ENCODE assay signal across 14 cellular contexts in genomic region chr4:144338148-144338547, GRCh38.
A peak's percentile ranks its signal among the peaks of the same experiment; 100 is the strongest.
DNase-seq lines count a peak whose midpoint lies in the region; ATAC-seq, FAIRE-seq and TF ChIP-seq lines count a peak whose summit lies in the region.
"Had no signal": no experiment of that assay in that cellular context is flagged by ENCODE, and none has a peak within 500 bp of the region (broad histone marks: within the 10 kb centered on the region; RNA-seq: fewer than 3 reads in every experiment).

No MANE protein-coding gene starts in this region.

- H3K4me3 Mint-ChIP-seq in activated CD8-positive, alpha-beta T cell treated with anti-CD3 and anti-CD28 coated beads for 36 hours, result no peak overlapping the region
- H3K4me3 Mint-ChIP-seq: effector memory CD8-positive, alpha-beta T cell had no signal

- H4K20me1 ChIP-seq in osteoblast (ENCODE audit: insufficient read depth, low read length), result no peaks in the 10 kb centered on the region

- CTCF ChIA-PET in activated CD8-positive, alpha-beta T cell treated with anti-CD3 and anti-CD28 coated beads for 36 hours (lab: Charles Lee), result no interaction called here

- no peaks in the 10 kb centered on the region for H3K79me2 ChIP-seq in osteoblast (ENCODE audit: insufficient read depth, low read length)

- H3K4me2 ChIP-seq in osteoblast (ENCODE audit: insufficient read depth, low read length), result no peak overlapping the region

- no peaks in the 10 kb centered on the region for H3K36me3 Mint-ChIP-seq in activated CD8-positive, alpha-beta T cell treated with anti-CD3 and anti-CD28 coated beads for 36 hours (ENCODE audit: low read depth)

- ATAC-seq in GM18502 (IDR thresholded peaks at IDR 0.05; ENCODE audit: poor library complexity, unreplicated experiment) (peak; percentile 80), GM21786 (IDR thresholded peaks at IDR 0.05; ENCODE audit: unreplicated experiment) (peak; percentile 65)
- peak; percentile 30 for ATAC-seq in activated CD8-positive, alpha-beta T cell treated with anti-CD3 and anti-CD28 coated beads for 36 hours
- no peak for ATAC-seq in activated CD4-positive, CD25-positive, alpha-beta regulatory T cell treated with anti-CD3 and anti-CD28 coated beads, Interleukin-2, amount 50 U/mL, for 24 hours
- ATAC-seq: effector memory CD8-positive, alpha-beta T cell had no signal

- H3K27me3 ChIP-seq in HL-60 (ENCODE audit: insufficient read depth, poor library complexity, severe bottlenecking), result no peaks in the 10 kb centered on the region
- H3K27me3 ChIP-seq in osteoblast (ENCODE audit: insufficient read depth, low read length), result peaks cover 15% of the 10 kb centered on the region

- H3K4me3 ChIP-seq in HL-60 (replicated peaks; ENCODE audit: insufficient read depth, low read length), result no peak overlapping the region
- no peak overlapping the region for H3K4me3 ChIP-seq in kidney (ENCODE audit: low read length in 2 of 2)
- no peak overlapping the region for H3K4me3 ChIP-seq in osteoblast (ENCODE audit: insufficient read depth, low read length)

- no peaks in the 10 kb centered on the region for H3K9me3 Mint-ChIP-seq in activated CD8-positive, alpha-beta T cell treated with anti-CD3 and anti-CD28 coated beads for 36 hours

- H3K27ac ChIP-seq in HL-60 (replicated peaks), result peak overlapping the region; percentile 59
- H3K27ac ChIP-seq in kidney (ENCODE audit: low read depth in 2 of 2, low read length in 2 of 2), result no peak overlapping the region
- H3K27ac ChIP-seq in osteoblast (ENCODE audit: low read depth, low read length), result no peak overlapping the region

- H3K27me3 Mint-ChIP-seq in activated CD8-positive, alpha-beta T cell treated with anti-CD3 and anti-CD28 coated beads for 36 hours, result no peaks in the 10 kb centered on the region
- H3K27me3 Mint-ChIP-seq: effector memory CD8-positive, alpha-beta T cell had no signal

- H3K36me3 ChIP-seq in kidney (ENCODE audit: control insufficient read depth in 1 of 2, insufficient read depth in 2 of 2, low read length in 2 of 2), result no peaks in the 10 kb centered on the region
- H3K36me3 ChIP-seq in osteoblast (ENCODE audit: insufficient read depth, low read length), result no peaks in the 10 kb centered on the region

- H3K4me1 Mint-ChIP-seq in activated CD8-positive, alpha-beta T cell treated with anti-CD3 and anti-CD28 coated beads for 36 hours (ENCODE audit: low read depth), result peaks cover 4% of the 10 kb centered on the region

- intact Hi-C loops in activated CD8-positive, alpha-beta T cell treated with anti-CD3 and anti-CD28 coated beads for 36 hours (cut with micrococcal nuclease), result no loop called here
- intact Hi-C loops in kidney (cut with DNase I), result no loop called here

- no peak overlapping the region for H3K27ac Mint-ChIP-seq in activated CD8-positive, alpha-beta T cell treated with anti-CD3 and anti-CD28 coated beads for 36 hours
- H3K27ac Mint-ChIP-seq: effector memory CD8-positive, alpha-beta T cell had no signal

- TF ChIP-seq CTCF in HL-60 (IDR thresholded peaks at IDR 0.05; ENCODE audit: insufficient read depth, low read length), result no peak
- no peak for TF ChIP-seq CTCF in activated CD8-positive, alpha-beta T cell treated with anti-CD3 and anti-CD28 coated beads for 36 hours (IDR thresholded peaks at IDR 0.05)
- TF ChIP-seq CTCF in kidney (IDR thresholded peaks at IDR 0.05; ENCODE audit: borderline replicate concordance, extremely low read depth, insufficient read depth), result no peak
- TF ChIP-seq CTCF in osteoblast (IDR thresholded peaks at IDR 0.05; ENCODE audit: extremely low read depth, low read depth, low read length), result no peak

- no peak for FAIRE-seq in frontal cortex (lab: Jason Lieb, UNC)
- FAIRE-seq in kidney (lab: Jason Lieb, UNC), result no peak

- peaks cover 0 to 4% of the 10 kb centered on the region in 2 donors for H3K9me3 ChIP-seq in kidney (ENCODE audit: control insufficient read depth in 1 of 2, low read length in 2 of 2)
- no peaks in the 10 kb centered on the region for H3K9me3 ChIP-seq in osteoblast (ENCODE audit: low read depth, low read length)

- DNase-seq in HL-60 (ENCODE audit: low read depth in 1 of 2, low spot score in 1 of 2) (peak; percentile 83), frontal cortex (ENCODE audit: low spot score in 2 of 2) (no peak), kidney (no peak), osteoblast (ENCODE audit: insufficient read length, low spot score, missing footprints) (no peak)
- DNase-seq in activated CD8-positive, alpha-beta T cell treated with anti-CD3 and anti-CD28 coated beads for 36 hours, result no peak
- DNase-seq: activated CD8-positive, alpha-beta memory T cell treated with anti-CD3 and anti-CD28 coated beads for 24 hours; amniotic stem cell; C1 segment of cervical spinal cord; effector memory CD8-positive, alpha-beta T cell; NCI-H510A; SW 1271 had no signal

- H2AFZ ChIP-seq in osteoblast (ENCODE audit: low read length), result no peak overlapping the region

- POLR2A ChIA-PET in activated CD8-positive, alpha-beta T cell treated with anti-CD3 and anti-CD28 coated beads for 36 hours (lab: Charles Lee), result no interaction called here

- peaks cover 0 to 6% of the 10 kb centered on the region in 2 donors for H3K4me1 ChIP-seq in kidney (ENCODE audit: control insufficient read depth in 1 of 2, insufficient read depth in 1 of 2, low read depth in 1 of 2, low read length in 2 of 2)
- no peaks in the 10 kb centered on the region for H3K4me1 ChIP-seq in osteoblast (ENCODE audit: insufficient read depth, low read length)

- H3K9ac ChIP-seq in kidney (ENCODE audit: low read length in 2 of 2), result no peak overlapping the region

Comparison
In these comparisons a context has a peak if more than half of its experiments do, and no peak if none do; other contexts are left out.
1. ATAC-seq: peak in GM18502 (single experiment), GM21786 (single experiment) and activated CD8-positive, alpha-beta T cell treated with anti-CD3 and anti-CD28 coated beads for 36 hours (single experiment); none in activated CD4-positive, CD25-positive, alpha-beta regulatory T cell treated with anti-CD3 and anti-CD28 coated beads, Interleukin-2, amount 50 U/mL, for 24 hours (0 of 2).
2. DNase-seq: peak in HL-60 (2 of 2); none in activated CD8-positive, alpha-beta T cell treated with anti-CD3 and anti-CD28 coated beads for 36 hours (single experiment), frontal cortex (0 of 2), kidney (single experiment) and osteoblast (single experiment).